10 cellular contexts compared by ENCODE assay signal in the genomic region with DNA sequence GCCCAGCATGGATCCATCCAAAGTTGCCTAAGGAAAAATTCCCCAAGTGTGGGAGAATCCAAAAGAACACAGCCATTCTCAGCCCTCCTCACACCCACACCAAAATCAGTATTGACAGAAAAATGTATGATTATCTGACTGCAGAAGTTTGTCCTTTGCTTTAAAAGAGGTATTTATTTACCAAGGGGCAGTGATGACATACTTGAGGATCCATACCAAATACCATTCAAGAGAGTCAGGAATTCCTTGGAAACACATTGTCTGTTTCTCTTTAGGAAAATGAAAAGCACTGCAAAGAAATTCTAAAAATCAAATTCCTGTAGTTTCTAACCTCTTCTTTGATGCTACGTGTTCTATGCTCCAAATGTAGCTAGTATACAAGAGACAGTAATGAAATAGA.
DNase-seq lines count a peak whose midpoint lies in the region; ATAC-seq lines count a peak whose summit lies in the region.
"Had no signal": no experiment of that assay in that cellular context is flagged by ENCODE, and none has a peak within 500 bp of the region (broad histone marks: within the 10 kb centered on the region; RNA-seq: fewer than 3 reads in every experiment).

No MANE protein-coding gene starts in this region.

- no peak overlapping the region for H3K27ac Mint-ChIP-seq in activated naive CD8-positive, alpha-beta T cell treated with anti-CD3 and anti-CD28 coated beads, Interleukin-2, amount 50 U/mL, for 24 hours
- H3K27ac Mint-ChIP-seq: activated CD4-positive, alpha-beta memory T cell treated with anti-CD3 and anti-CD28 coated beads for 36 hours had no signal

- no peak overlapping the region for H3K9ac ChIP-seq in trophoblast cell (ENCODE audit: low read length)

- no peak overlapping the region for H2BK12ac ChIP-seq in trophoblast cell (ENCODE audit: low read length)

- H4K91ac ChIP-seq in trophoblast cell (ENCODE audit: low read depth, low read length) = no peak overlapping the region

- H2BK5ac ChIP-seq in trophoblast cell (ENCODE audit: low read depth, low read length, poor library complexity) = no peak overlapping the region

- H3K36me3 Mint-ChIP-seq in activated naive CD8-positive, alpha-beta T cell treated with anti-CD3 and anti-CD28 coated beads, Interleukin-2, amount 50 U/mL, for 24 hours (ENCODE audit: low read depth) = no peaks in the 10 kb centered on the region
- H3K36me3 Mint-ChIP-seq: activated CD4-positive, alpha-beta memory T cell treated with anti-CD3 and anti-CD28 coated beads for 36 hours had no signal

- no peak overlapping the region for H4K12ac ChIP-seq in trophoblast cell (ENCODE audit: low read depth, low read length)

- H3K27me3 Mint-ChIP-seq in activated naive CD8-positive, alpha-beta T cell treated with anti-CD3 and anti-CD28 coated beads, Interleukin-2, amount 50 U/mL, for 24 hours = no peaks in the 10 kb centered on the region
- H3K27me3 Mint-ChIP-seq: activated CD4-positive, alpha-beta memory T cell treated with anti-CD3 and anti-CD28 coated beads for 36 hours had no signal

- H2AFZ ChIP-seq in trophoblast cell (ENCODE audit: insufficient read depth, low read length, poor library complexity) = no peak overlapping the region

- H3K4me3 Mint-ChIP-seq in activated naive CD8-positive, alpha-beta T cell treated with anti-CD3 and anti-CD28 coated beads, Interleukin-2, amount 50 U/mL, for 24 hours = no peak overlapping the region
- H3K4me3 Mint-ChIP-seq: activated CD4-positive, alpha-beta memory T cell treated with anti-CD3 and anti-CD28 coated beads for 36 hours had no signal

- H3K14ac ChIP-seq in trophoblast cell (ENCODE audit: low read length) = no peak overlapping the region

- no peaks in the 10 kb centered on the region for H3K27me3 ChIP-seq in SJCRH30
- no peaks in the 10 kb centered on the region for H3K27me3 ChIP-seq in trophoblast cell (ENCODE audit: insufficient read depth, low read length)

- peaks cover 13% of the 10 kb centered on the region for H3K4me1 ChIP-seq in SJCRH30
- peaks cover 0 to 2% of the 10 kb centered on the region in 2 experiments for H3K4me1 ChIP-seq in trophoblast cell (ENCODE audit: control insufficient read depth in 1 of 2, insufficient read depth in 2 of 2, low read length in 2 of 2)

- H4K8ac ChIP-seq in trophoblast cell (ENCODE audit: low read depth, low read length) = no peak overlapping the region

- no peak overlapping the region for H3K4me2 ChIP-seq in trophoblast cell (ENCODE audit: low read length)

- no peak for ATAC-seq in HG02981 (IDR thresholded peaks at IDR 0.05; ENCODE audit: unreplicated experiment)
- ATAC-seq in activated naive CD8-positive, alpha-beta T cell treated with anti-CD3 and anti-CD28 coated beads, Interleukin-2, amount 50 U/mL, for 24 hours = no peak

- H3K9me3 ChIP-seq in SJCRH30 (replicated peaks) = no peaks in the 10 kb centered on the region
- H3K9me3 ChIP-seq in trophoblast cell (ENCODE audit: insufficient read depth, low read depth, low read length) = no peaks in the 10 kb centered on the region

- H3K79me2 ChIP-seq in trophoblast cell (ENCODE audit: control insufficient read depth, insufficient read depth, low read length, poor library complexity) = no peaks in the 10 kb centered on the region

- H3K4me3 ChIP-seq in SJCRH30 (no peak overlapping the region), trophoblast cell (ENCODE audit: low read depth, low read length) (no peak overlapping the region)

- no peaks in the 10 kb centered on the region for H3K36me3 ChIP-seq in SJCRH30
- H3K36me3 ChIP-seq in trophoblast cell (ENCODE audit: control insufficient read depth in 1 of 2, insufficient read depth in 2 of 2, low read length in 2 of 2) = no peaks in the 10 kb centered on the region

- no peak overlapping the region for H3K18ac ChIP-seq in trophoblast cell (ENCODE audit: low read length)

- peaks cover 1% of the 10 kb centered on the region for H3K79me1 ChIP-seq in trophoblast cell (ENCODE audit: low read length)

- no peak overlapping the region for H3K23ac ChIP-seq in trophoblast cell (ENCODE audit: low read length)

- peak overlapping the region; percentile 30 for H3K27ac ChIP-seq in SJCRH30
- peak overlapping the region; percentile 81 for H3K27ac ChIP-seq in trophoblast cell (ENCODE audit: low read depth, low read length)

- peaks cover 18% of the 10 kb centered on the region for H3K9me3 Mint-ChIP-seq in activated naive CD8-positive, alpha-beta T cell treated with anti-CD3 and anti-CD28 coated beads, Interleukin-2, amount 50 U/mL, for 24 hours

- no peak overlapping the region for H3K4ac ChIP-seq in trophoblast cell (ENCODE audit: low read depth, low read length)

- WGBS in trophoblast cell (ENCODE audit: extremely low coverage, insufficient coverage, insufficient read length) = no CpG with 5 or more reads among the region's 1 CpG

- no peak overlapping the region for H2BK120ac ChIP-seq in trophoblast cell (ENCODE audit: insufficient read depth, low read length, poor library complexity)

- peaks cover 8% of the 10 kb centered on the region for H3K4me1 Mint-ChIP-seq in activated naive CD8-positive, alpha-beta T cell treated with anti-CD3 and anti-CD28 coated beads, Interleukin-2, amount 50 U/mL, for 24 hours

- H2AK5ac ChIP-seq in trophoblast cell (ENCODE audit: low read length) = no peak overlapping the region

- DNase-seq in EL (peak; percentile 77), SJCRH30 (no peak), fibroblast of peridontal ligament (ENCODE audit: extremely low read depth) (peak; percentile 74), trophoblast cell (peak in 1 of 2 donors; percentile 4), germinal center (ENCODE audit: low spot score) (no peak)
- no peak for DNase-seq in activated T-cell treated with anti-CD3 and anti-CD28 coated beads, Interleukin-2, amount 50 U/mL, for 48 hours
- DNase-seq in activated naive CD8-positive, alpha-beta T cell treated with anti-CD3 and anti-CD28 coated beads, Interleukin-2, amount 50 U/mL, for 24 hours = no peak
- DNase-seq: activated CD4-positive, alpha-beta memory T cell treated with anti-CD3 and anti-CD28 coated beads for 36 hours; activated naive CD4-positive, alpha-beta T cell treated with Interleukin-2 at 50 U/mL for 16 hours had no signal

Comparison
In these comparisons a context has a peak if more than half of its experiments do, and no peak if none do; other contexts are left out.
1. DNase-seq: peak in EL (single experiment) and fibroblast of peridontal ligament (single experiment); none in SJCRH30 (0 of 2), activated T-cell treated with anti-CD3 and anti-CD28 coated beads, Interleukin-2, amount 50 U/mL, for 48 hours (0 of 2), activated naive CD8-positive, alpha-beta T cell treated with anti-CD3 and anti-CD28 coated beads, Interleukin-2, amount 50 U/mL, for 24 hours (single experiment) and germinal center (single experiment).